ENCODE assay signal across 15 cellular contexts in the genomic region with DNA sequence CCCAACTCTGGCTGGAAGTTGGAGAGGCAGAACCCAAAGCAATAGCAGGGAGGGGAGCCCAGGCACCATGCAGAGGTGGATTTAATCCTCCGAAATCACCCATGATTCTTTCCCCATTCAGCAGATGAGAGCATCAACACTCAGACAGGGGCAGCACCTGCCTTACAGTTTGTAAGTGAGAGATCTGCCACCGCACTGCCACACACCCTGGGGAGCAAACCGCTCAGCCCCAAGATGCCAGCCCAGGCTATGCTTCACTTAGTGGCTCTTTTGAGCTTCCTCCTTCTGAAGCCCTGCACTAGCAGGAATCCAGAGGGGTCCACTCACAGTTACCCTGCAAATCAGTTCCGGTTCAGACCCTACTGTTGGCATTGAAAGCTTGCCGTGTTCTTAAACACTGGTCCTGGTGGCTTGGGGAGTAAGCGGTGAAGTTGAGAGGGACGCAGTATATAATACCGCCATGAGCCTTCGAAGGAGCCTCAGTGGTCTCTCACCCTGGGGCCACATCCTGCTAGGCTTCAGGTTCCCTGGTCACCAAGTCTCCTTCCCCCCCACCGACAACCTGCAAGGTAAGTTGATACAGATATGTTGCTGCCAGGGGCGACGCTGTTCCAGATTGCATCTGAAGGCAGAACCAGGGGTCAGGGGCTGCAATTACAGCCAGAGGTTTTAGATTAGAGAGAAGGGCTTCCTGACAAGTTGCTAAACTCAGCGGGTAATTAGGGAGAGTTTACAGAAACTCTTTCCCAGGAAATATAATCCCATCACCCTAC.
"Had no signal": no experiment of that assay in that cellular context is flagged by ENCODE, and none has a peak within 500 bp of the region (broad histone marks: within the 10 kb centered on the region; RNA-seq: fewer than 3 reads in every experiment).

No MANE protein-coding gene starts in this region.

- H3K27me3 ChIP-seq: body of pancreas, sigmoid colon, uterus had no signal

- H3K36me3 Mint-ChIP-seq: activated naive CD4-positive, alpha-beta T cell treated with anti-CD3 and anti-CD28 coated beads, Interleukin-2, amount 10 ng/mL, durations not matched to agents 7 days and 5 days had no signal

- H3K4me3 ChIP-seq: body of pancreas, prostate gland, sigmoid colon, uterus had no signal

- H3K9me3 ChIP-seq: body of pancreas, prostate gland, sigmoid colon, uterus had no signal

- H3K36me3 ChIP-seq: prostate gland, sigmoid colon, uterus had no signal

- H3K27ac Mint-ChIP-seq: activated naive CD4-positive, alpha-beta T cell treated with anti-CD3 and anti-CD28 coated beads, Interleukin-2, amount 10 ng/mL, durations not matched to agents 7 days and 5 days; activated T-helper 2 cell treated with anti-CD3 and anti-CD28 coated beads, Interferon-gamma antibody, Interleukin-2, Interleukin-4, amounts not matched to agents 10 μg/mL and 5 μg/mL and 100 μg/mL, durations not matched to agents 14 hours and 24 hours and 36 hours had no signal

- DNase-seq: activated CD4-positive, alpha-beta T cell treated with anti-CD3 and anti-CD28 coated beads, Interleukin-2, amount 50 U/mL, for 1 hour; activated naive CD4-positive, alpha-beta T cell treated with anti-CD3 and anti-CD28 coated beads, Interleukin-2, amount 10 ng/mL, durations not matched to agents 7 days and 5 days; body of pancreas; central memory CD4-positive, alpha-beta T cell; cortex of kidney; effector CD8-positive, alpha-beta T cell; kidney; nucleus accumbens; sigmoid colon; stimulated activated CD4-positive, alpha-beta T cell treated with anti-CD3 and anti-CD28 coated beads, Interleukin-2, amount 100 ng/mL, for 48 hours; uterus had no signal

- ATAC-seq: body of pancreas, WTC11 had no signal

- H3K9me3 Mint-ChIP-seq: activated naive CD4-positive, alpha-beta T cell treated with anti-CD3 and anti-CD28 coated beads, Interleukin-2, amount 10 ng/mL, durations not matched to agents 7 days and 5 days; activated T-helper 2 cell treated with anti-CD3 and anti-CD28 coated beads, Interferon-gamma antibody, Interleukin-2, Interleukin-4, amounts not matched to agents 10 μg/mL and 5 μg/mL and 100 μg/mL, durations not matched to agents 14 hours and 24 hours and 36 hours had no signal

- H3K27ac ChIP-seq: body of pancreas, epithelial cell of prostate, prostate gland, sigmoid colon, uterus had no signal

- FAIRE-seq: kidney had no signal

- H3K4me3 Mint-ChIP-seq: activated naive CD4-positive, alpha-beta T cell treated with anti-CD3 and anti-CD28 coated beads, Interleukin-2, amount 10 ng/mL, durations not matched to agents 7 days and 5 days; WTC11 had no signal

- H3K4me1 ChIP-seq: body of pancreas, prostate gland, uterus had no signal
